In the genomic region with DNA sequence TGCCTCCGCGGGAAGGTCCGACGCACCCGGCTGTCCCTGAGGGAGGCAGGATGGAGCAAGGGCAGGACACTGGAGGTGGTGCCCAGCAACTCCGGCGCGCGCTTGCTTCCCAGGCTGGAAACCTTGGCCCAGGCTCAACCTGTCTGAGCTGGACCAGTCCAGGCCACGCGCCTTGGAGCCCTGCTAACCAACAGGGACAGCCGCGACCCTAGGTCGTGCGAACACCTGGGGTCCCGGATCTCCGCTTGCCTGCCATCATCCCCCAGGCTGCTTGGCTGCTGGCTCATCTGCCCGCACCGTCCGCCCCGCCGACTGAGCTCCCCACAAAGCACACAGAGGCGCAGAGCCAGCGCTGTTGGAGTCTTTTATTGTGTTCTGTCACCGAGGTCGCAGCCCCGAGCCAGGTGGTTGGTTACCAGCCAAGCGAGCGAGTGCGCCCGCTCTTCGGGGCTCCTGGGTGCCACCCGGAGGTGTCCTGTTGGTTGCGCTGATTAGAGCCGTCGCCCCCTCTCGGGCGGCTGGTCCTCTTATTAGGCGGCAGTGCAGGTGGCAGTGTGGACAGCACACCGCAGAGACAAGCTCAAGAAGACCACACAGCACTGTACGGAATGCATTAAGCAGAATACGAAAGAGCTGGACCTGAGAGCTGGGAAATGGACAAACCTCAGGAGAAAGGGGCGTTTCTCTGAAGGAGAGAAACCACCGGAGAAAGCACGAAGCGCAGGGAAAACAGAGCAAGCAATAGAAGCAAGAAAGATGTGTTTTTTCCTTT, we compare ENCODE assay signal across 9 cellular contexts. TPM values are rescaled to one million over a fixed set of nuclear protein-coding genes. Genes with fewer than 3 reads are reported as not detected.
DNase-seq lines count a peak whose midpoint lies in the region; ATAC-seq, FAIRE-seq and TF ChIP-seq lines count a peak whose summit lies in the region.
"Had no signal": no experiment of that assay in that cellular context is flagged by ENCODE, and none has a peak within 500 bp of the region (broad histone marks: within the 10 kb centered on the region; RNA-seq: fewer than 3 reads in every experiment).

No MANE protein-coding gene starts in this region.

- FAIRE-seq in H1 (lab: Jason Lieb, UNC), result no peak
- FAIRE-seq: TTC549 had no signal

- TF ChIP-seq RAD21 in H1 (IDR thresholded peaks at IDR 0.05 in 1 of 2, conservative IDR thresholded peaks at IDR 0.05 in 1 of 2; ENCODE audit: low read depth in 2 of 2, low read length in 2 of 2), result peak; percentile 16 to 37; a peak in 1 of 4 replicates

- peak overlapping the region; percentile 66; the same call in 1 of the 2 replicates for H2AFZ ChIP-seq in H1 (ENCODE audit: low read length)

- no peak overlapping the region for H3K56ac ChIP-seq in H1 (replicated peaks; ENCODE audit: insufficient read length, low read depth, low read length)

- CTCF ChIA-PET in BJ (lab: Yijun Ruan, JAX) (interaction anchor here (0.9 to 10.6 kb wide), 2 partner anchors 18 to 791 kb away, joined by 3 to 130 read pairs; no protein-coding TSS in a partner anchor), H1 (lab: Charles Lee; ENCODE audit: partially characterized antibody) (interaction anchor here (0.6 to 11.0 kb wide), 28 partner anchors 8 to 1469 kb away, joined by 3 to 104 read pairs (median 4); no protein-coding TSS in a partner anchor)

- no peaks in the 10 kb centered on the region for H3K79me2 ChIP-seq in H1 (ENCODE audit: control insufficient read depth in 1 of 2, insufficient read depth in 2 of 2, low read length in 2 of 2)

- H3K9ac ChIP-seq in HUES64 (ENCODE audit: low read depth, low read length) (no peak overlapping the region; the same call in 1 of the 2 replicates), H1 (replicated peaks in 1 of 4; ENCODE audit: extremely low read depth in 1 of 4, low read depth in 3 of 4, low read length in 3 of 4) (peak overlapping the region in 2 of 4 experiments; percentile 24 to 28; a peak in 2 of 7 replicates)

- intact Hi-C loops in mucosa of descending colon (cut with DNase I, micrococcal nuclease), result loop anchor here (10.0 kb wide), 2 partner anchors 1107 to 1237 kb away; no protein-coding TSS in a partner anchor

- no peak overlapping the region for H3K14ac ChIP-seq in H1 (ENCODE audit: insufficient read length)

- no peak overlapping the region for H2BK5ac ChIP-seq in H1 (ENCODE audit: low read depth, low read length)

- H2BK120ac ChIP-seq in H1 (replicated peaks; ENCODE audit: low read depth, low read length), result no peak overlapping the region

- DNase-seq in BJ (ENCODE audit: low read depth) (no peak), H1 (ENCODE audit: low read depth in 1 of 2, low spot score in 2 of 2) (peak in 1 of 2 experiments; percentile 76), mucosa of descending colon (peak in 1 of 3 donors; percentile 53), DMS79 (lab: John Stamatoyannopoulos, UW) (no peak), CD1c-positive myeloid dendritic cell (ENCODE audit: extremely low spot score) (no peak)

- H3K27me3 ChIP-seq in BJ (ENCODE audit: control insufficient read depth, insufficient read depth, low read length) (no peaks in the 10 kb centered on the region), HUES64 (ENCODE audit: insufficient read depth, low read length) (peaks cover 76% of the 10 kb centered on the region), H1 (replicated peaks in 1 of 4; ENCODE audit: control insufficient read depth in 3 of 4, extremely low read depth in 1 of 4, insufficient read depth in 3 of 4, low read length in 3 of 4) (peaks cover 30 to 62% (median 54%) of the 10 kb centered on the region in 4 experiments)

- POLR2A ChIA-PET in BJ (lab: Charles Lee), result interaction anchor here (0.7 kb wide), 1 partner anchor 755 kb away, joined by 3 read pairs; no protein-coding TSS in a partner anchor
- POLR2A ChIA-PET in H1 (lab: Charles Lee; ENCODE audit: partially characterized antibody), result interaction anchor here (0.7 kb wide), 1 partner anchor 26 kb away, joined by 3 read pairs; no protein-coding TSS in a partner anchor

- peaks cover 0 to 2% of the 10 kb centered on the region in 2 experiments for H4K20me1 ChIP-seq in H1 (replicated peaks in 1 of 2; ENCODE audit: control insufficient read depth in 1 of 2, insufficient read depth in 2 of 2, low read length in 2 of 2)

- no peaks in the 10 kb centered on the region for H3K79me1 ChIP-seq in H1 (ENCODE audit: low read depth, low read length)

- H3K23me2 ChIP-seq in H1 (ENCODE audit: low read depth, low read length), result peaks cover 32% of the 10 kb centered on the region

- WGBS in HUES64, result 2% methylated on average over 46 of the region's 46 CpGs
- 3% methylated on average over 46 of the region's 46 CpGs; no CpG with 5 or more reads in 1 of the 2 experiments for WGBS in H1 (ENCODE audit: extremely low coverage in 1 of 2, insufficient coverage in 1 of 2, insufficient read length in 1 of 2, insufficient replicate concordance in 2 of 2, low coverage in 1 of 2, low lambda C conversion rate in 2 of 2, missing lambda C conversion rate in 1 of 2), 2 experiments

- peak overlapping the region; percentile 91 to 97 for H3K4me2 ChIP-seq in H1 (ENCODE audit: insufficient read depth in 1 of 2, low read depth in 2 of 2, low read length in 2 of 2)

- H3K4me3 ChIP-seq in BJ (ENCODE audit: low read depth, low read length) (peak overlapping the region; percentile 88), HUES64 (ENCODE audit: low read length) (peak overlapping the region; percentile 55), H1 (ENCODE audit: extremely low read depth in 1 of 4, insufficient read depth in 2 of 4, low read depth in 3 of 4, low read length in 4 of 4) (peak overlapping the region; percentile 45 to 68 (median 54)), mucosa of descending colon (no peak overlapping the region)

- H2BK15ac ChIP-seq in H1 (ENCODE audit: low read length), result no peak overlapping the region

- no peaks in the 10 kb centered on the region for H3K9me3 ChIP-seq in HUES64 (ENCODE audit: insufficient read depth, low read depth, low read length)
- H3K9me3 ChIP-seq in H1 (ENCODE audit: insufficient read depth in 2 of 2, low read depth in 1 of 2, low read length in 1 of 2), result no peaks in the 10 kb centered on the region
- H3K9me3 ChIP-seq in mucosa of descending colon, result no peaks in the 10 kb centered on the region

- no peak overlapping the region for H4K91ac ChIP-seq in H1 (replicated peaks; ENCODE audit: insufficient read length, low read length)

- H2AK5ac ChIP-seq in H1 (ENCODE audit: low read depth, low read length), result no peak overlapping the region

- H3K4ac ChIP-seq in H1 (replicated peaks; ENCODE audit: insufficient read length, low read depth, low read length), result no peak overlapping the region

- TF ChIP-seq CTCF in BJ (IDR thresholded peaks at IDR 0.05; ENCODE audit: insufficient read depth, low read depth, low read length) (no peak), H1 (IDR thresholded peaks at IDR 0.05; ENCODE audit: control extremely low read depth in 1 of 3, insufficient read depth in 1 of 3, low read depth in 1 of 3, low read length in 3 of 3) (peak; percentile 28 to 39 (median 36); a peak in 3 of 4 replicates), mucosa of descending colon (IDR thresholded peaks at IDR 0.05) (no peak)

- no peak overlapping the region for H2BK12ac ChIP-seq in H1 (ENCODE audit: low read depth, low read length)

- H3K4me1 ChIP-seq in HUES64 (ENCODE audit: insufficient read depth, low read length), result peaks cover 13% of the 10 kb centered on the region; the same call in 1 of the 2 replicates
- peaks cover 0 to 25% (median 7%) of the 10 kb centered on the region in 4 experiments; a peak in 4 of 7 replicates for H3K4me1 ChIP-seq in H1 (replicated peaks in 1 of 4; ENCODE audit: control insufficient read depth in 3 of 4, insufficient read depth in 4 of 4, low read length in 3 of 4)
- H3K4me1 ChIP-seq in mucosa of descending colon (ENCODE audit: low read depth), result peaks cover 11% of the 10 kb centered on the region

- no peak overlapping the region for H2BK20ac ChIP-seq in H1 (ENCODE audit: low read length)

- H3K18ac ChIP-seq in H1 (ENCODE audit: extremely low read depth, low read length), result peak overlapping the region; percentile 75; the same call in 1 of the 2 replicates

- H3K27ac ChIP-seq in HUES64 (ENCODE audit: low read depth, low read length), result no peak overlapping the region
- no peak overlapping the region for H3K27ac ChIP-seq in H1 (ENCODE audit: low read depth, low read length)

- H4K5ac ChIP-seq in H1 (ENCODE audit: insufficient read length, low read depth, low read length), result no peak overlapping the region

- no peak overlapping the region for H3K23ac ChIP-seq in H1 (ENCODE audit: insufficient read length)

- no peak for TF ChIP-seq POLR2A in H1 (IDR thresholded peaks at IDR 0.05; ENCODE audit: control extremely low read depth in 1 of 2, low read depth in 2 of 2, low read length in 2 of 2)

- no peak for TF ChIP-seq EP300 in H1 (IDR thresholded peaks at IDR 0.05; ENCODE audit: borderline replicate concordance in 1 of 2, low read depth in 2 of 2, low read length in 2 of 2)

- no peak overlapping the region for H4K8ac ChIP-seq in H1 (ENCODE audit: extremely low read depth, insufficient read depth, low read length)

- H3K36me3 ChIP-seq in BJ (ENCODE audit: control insufficient read depth, insufficient read depth, low read length) (peaks cover 11% of the 10 kb centered on the region), HUES64 (ENCODE audit: insufficient read depth, low read length) (no peaks in the 10 kb centered on the region), H1 (ENCODE audit: control insufficient read depth in 2 of 4, insufficient read depth in 4 of 4, low read length in 3 of 4) (no peaks in the 10 kb centered on the region), mucosa of descending colon (ENCODE audit: low read depth) (no peaks in the 10 kb centered on the region)

- ATAC-seq in mucosa of descending colon (peak; percentile 10), HG02840 (IDR thresholded peaks at IDR 0.05; ENCODE audit: low FRiP score, unreplicated experiment) (no peak), HG03439 (IDR thresholded peaks at IDR 0.05; ENCODE audit: unreplicated experiment) (no peak)

RNA-seq across cellular contexts. Expression of a gene that starts 3.8 kb away (rescaled TPM):
- 868 and 1,308 TPM in 2 replicates for polyA plus RNA-seq in BJ (2011; rRNA removed)
- polyA minus RNA-seq in BJ (2011; rRNA and poly(A)+ RNA removed), result 1,303 and 1,456 TPM in 2 replicates
- polyA plus RNA-seq in HUES64 (2013, experiment 1 of 2), result 1.5 TPM
- polyA plus RNA-seq in HUES64 (2013, experiment 2 of 2), result 2.2 TPM
- 4.7 TPM in 2 replicates for total RNA-seq in H1 (2021; fragmentation: NEBNext Ultra II Directional; extraction: Animal tissue kit (Norgen Biotek cat#: 25700))
- polyA plus RNA-seq in H1 (2011; rRNA removed), result 1.4 TPM in 2 replicates
- 1.9 TPM for polyA plus RNA-seq in H1 (2011; cell fraction: cytosol; rRNA removed)
- polyA plus RNA-seq in H1 (2011; cell fraction: nucleus; rRNA removed), result 5.7 TPM
- polyA plus RNA-seq in H1 (2012, experiment 1 of 2), result 1.9 to 3.1 TPM (median 2.6 TPM) in 4 replicates
- 0.46 TPM for polyA plus RNA-seq in H1 (2012, experiment 2 of 2)
- polyA plus RNA-seq in H1 (2013, experiment 1 of 2), result 4.2 TPM
- polyA plus RNA-seq in H1 (2013, experiment 2 of 2), result 4.3 TPM
- polyA minus RNA-seq in H1 (2011; rRNA and poly(A)+ RNA removed), result 12.9 and 13.0 TPM in 2 replicates
- polyA minus RNA-seq in H1 (2011; cell fraction: cytosol; rRNA and poly(A)+ RNA removed), result 4.8 TPM
- polyA minus RNA-seq in H1 (2011; cell fraction: nucleus; rRNA and poly(A)+ RNA removed), result 10.4 TPM
- 10 to 100 TPM in 2 of 3 donors, 1 to 10 TPM in 1; 6.1 to 80.9 (median 15.7) TPM for total RNA-seq in mucosa of descending colon

RNA-seq across cellular contexts. Expression of a gene that starts 41.5 kb away (rescaled TPM):
- polyA plus RNA-seq in BJ (2011; rRNA removed) (133 and 214 TPM in 2 replicates), H1 (2011; rRNA removed) (198 and 262 TPM in 2 replicates)
- 16.5 and 24.3 TPM in 2 replicates for polyA minus RNA-seq in BJ (2011; rRNA and poly(A)+ RNA removed)
- 230 TPM for polyA plus RNA-seq in HUES64 (2013, experiment 1 of 2)
- 208 TPM for polyA plus RNA-seq in HUES64 (2013, experiment 2 of 2)
- total RNA-seq in H1 (2021; fragmentation: NEBNext Ultra II Directional; extraction: Animal tissue kit (Norgen Biotek cat#: 25700)), result 456 and 468 TPM in 2 replicates
- polyA plus RNA-seq in H1 (2011; cell fraction: cytosol; rRNA removed), result 257 TPM
- polyA plus RNA-seq in H1 (2011; cell fraction: nucleus; rRNA removed), result 167 TPM
- polyA plus RNA-seq in H1 (2012, experiment 1 of 2), result 351 to 525 TPM (median 436 TPM) in 4 replicates
- polyA plus RNA-seq in H1 (2012, experiment 2 of 2), result 2,411 TPM
- polyA plus RNA-seq in H1 (2013, experiment 1 of 2), result 1,987 TPM
- polyA plus RNA-seq in H1 (2013, experiment 2 of 2), result 1,925 TPM
- polyA minus RNA-seq in H1 (2011; rRNA and poly(A)+ RNA removed), result 31.6 and 33.7 TPM in 2 replicates
- polyA minus RNA-seq in H1 (2011; cell fraction: cytosol; rRNA and poly(A)+ RNA removed), result 32.1 TPM
- 48.3 TPM for polyA minus RNA-seq in H1 (2011; cell fraction: nucleus; rRNA and poly(A)+ RNA removed)
- 100 to 1,000 TPM; 493 to 721 (median 652) TPM for total RNA-seq in mucosa of descending colon

Comparison
In these comparisons a context has a peak if more than half of its experiments do, and no peak if none do; other contexts are left out.
1. CTCF ChIP-seq: peak in H1 (3 of 3); none in BJ (single experiment) and mucosa of descending colon (single experiment).